Comparison of ENCODE assay signal across 6 cellular contexts in genomic region chr3:150320971-150321370, GRCh38.
DNase-seq lines count a peak whose midpoint lies in the region; ATAC-seq, FAIRE-seq and TF ChIP-seq lines count a peak whose summit lies in the region.
"Not testable (repeated sequence)": the region's sequence is repeated elsewhere in the genome, so short reads cannot be mapped to it uniquely, and the experiment has no call there.

No MANE protein-coding gene starts in this region.

- FAIRE-seq in H54 (lab: Jason Lieb, UNC): peak; percentile 6

- not testable (repeated sequence) for H3K9me3 ChIP-seq in RWPE2 (ENCODE audit: severe bottlenecking)

- H3K27ac ChIP-seq in RWPE2 (ENCODE audit: poor library complexity, severe bottlenecking): peak overlapping the region; percentile 78

- peak overlapping the region; percentile 61 for H3K27ac Mint-ChIP-seq in type B pancreatic cell

- ATAC-seq in GM18499 (IDR thresholded peaks at IDR 0.05; ENCODE audit: insufficient read depth, unreplicated experiment): peak; percentile 43
- not testable (repeated sequence) for ATAC-seq in RWPE2 (ENCODE audit: low read depth)

- H3K4me1 Mint-ChIP-seq in type B pancreatic cell (ENCODE audit: unreplicated experiment): peaks cover 23% of the 10 kb centered on the region

- not testable (repeated sequence) for H3K4me3 ChIP-seq in RWPE2 (ENCODE audit: severe bottlenecking)

- TF ChIP-seq POLR2A in H54 (IDR thresholded peaks at IDR 0.05; ENCODE audit: low read depth, low read length): not testable (repeated sequence)

- H3K4me1 ChIP-seq in RWPE2 (ENCODE audit: insufficient read depth, poor library complexity, severe bottlenecking): peaks cover 39% of the 10 kb centered on the region

- H3K9me3 Mint-ChIP-seq in type B pancreatic cell: not testable (repeated sequence)

- not testable (repeated sequence) for H3K27me3 ChIP-seq in RWPE2 (ENCODE audit: insufficient read depth, poor library complexity, severe bottlenecking)

- not testable (repeated sequence) for H3K36me3 ChIP-seq in RWPE2 (ENCODE audit: low read depth)

- not testable (repeated sequence) for DNase-seq in H54 (ENCODE audit: insufficient read length, low spot score); RWPE2 (ENCODE audit: low spot score); type B pancreatic cell (ENCODE audit: extremely low spot score, unreplicated experiment)
- DNase-seq in NAMALWA (ENCODE audit: low spot score): peak; percentile 70
- DNase-seq in myocyte (ENCODE audit: low read depth): peak; percentile 26

- H3K36me3 Mint-ChIP-seq in type B pancreatic cell: not testable (repeated sequence)

- TF ChIP-seq CTCF in RWPE2 (IDR thresholded peaks at IDR 0.05; ENCODE audit: poor library complexity, severe bottlenecking); type B pancreatic cell (conservative IDR thresholded peaks at IDR 0.05): not testable (repeated sequence)

- not testable (repeated sequence) for H3K4me3 Mint-ChIP-seq in type B pancreatic cell

- not testable (repeated sequence) for H3K27me3 Mint-ChIP-seq in type B pancreatic cell
